Comparison of ENCODE assay signal across 17 cellular contexts in genomic region chr5:171630670-171631065, GRCh38.
"Had no signal": no experiment of that assay in that cellular context is flagged by ENCODE, and none has a peak within 500 bp of the region (broad histone marks: within the 10 kb centered on the region; RNA-seq: fewer than 3 reads in every experiment).

No MANE protein-coding gene starts in this region.

- DNase-seq: activated CD8-positive, alpha-beta memory T cell treated with anti-CD3 and anti-CD28 coated beads, Interleukin-2, amount 10 ng/mL, durations not matched to agents 7 days and 5 days; activated effector memory CD4-positive, alpha-beta T cell treated with Interleukin-2 at 50 U/mL for 16 hours; activated naive CD4-positive, alpha-beta T cell treated with anti-CD3 and anti-CD28 coated beads, Interleukin-2, amount 50 U/mL, for 16 hours; activated T-cell treated with anti-CD3 and anti-CD28 coated beads, Interleukin-2, amount 50 U/mL, for 24 hours; hippocampal formation; naive B cell; stimulated activated CD4-positive, alpha-beta T cell treated with anti-CD3 and anti-CD28 coated beads, Interleukin-12 subunit alpha, Interleukin-12 subunit beta, amount 100 ng/mL, for 4 hours had no signal

- H3K36me3 ChIP-seq: neural progenitor cell, ovary, sigmoid colon, stomach, upper lobe of right lung, WERI-Rb-1 had no signal

- H3K9ac ChIP-seq: neural progenitor cell had no signal

- H3K4me3 ChIP-seq: lung, ovary, sigmoid colon had no signal

- ATAC-seq: activated CD4-positive, alpha-beta T cell treated with anti-CD3 and anti-CD28 coated beads for 36 hours; activated CD8-positive, alpha-beta memory T cell treated with anti-CD3 and anti-CD28 coated beads, Interleukin-2, amount 10 ng/mL, durations not matched to agents 7 days and 5 days had no signal

- H3K9me3 ChIP-seq: ovary, sigmoid colon, stomach, testis, upper lobe of right lung had no signal

- H3K27ac ChIP-seq: dorsolateral prefrontal cortex, neural progenitor cell, ovary, sigmoid colon, stomach, testis, upper lobe of right lung, WERI-Rb-1 had no signal

- H3K27me3 ChIP-seq: ovary, sigmoid colon, testis, upper lobe of right lung had no signal
